ENCODE assay signal across 24 cellular contexts in the genomic region with DNA sequence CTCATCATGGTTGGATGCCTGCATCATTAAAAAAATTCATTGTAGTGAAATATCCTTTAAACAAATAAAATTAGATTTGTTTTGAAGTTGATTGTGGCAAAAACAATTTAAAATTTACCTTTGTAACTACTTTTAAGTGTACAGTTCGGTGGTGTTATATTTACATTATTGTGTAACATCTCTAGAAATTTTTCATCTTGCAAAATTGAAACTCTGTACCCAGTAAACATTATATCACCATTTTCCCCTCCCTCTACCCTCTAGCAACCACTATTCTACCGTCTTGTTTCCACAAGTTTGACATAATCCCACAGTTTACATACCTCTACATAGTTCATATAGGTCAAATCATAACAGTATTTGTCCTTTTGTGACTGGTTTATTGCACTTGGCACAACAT. TPM values are rescaled to one million over a fixed set of nuclear protein-coding genes. Genes with fewer than 3 reads are reported as not detected.
DNase-seq lines count a peak whose midpoint lies in the region; ATAC-seq, FAIRE-seq and TF ChIP-seq lines count a peak whose summit lies in the region.
"Had no signal": no experiment of that assay in that cellular context is flagged by ENCODE, and none has a peak within 500 bp of the region (broad histone marks: within the 10 kb centered on the region; RNA-seq: fewer than 3 reads in every experiment).

No MANE protein-coding gene starts in this region.

- peaks cover 7 to 14% of the 10 kb centered on the region in 2 experiments; a peak in 2 of 4 replicates for H3K79me1 ChIP-seq in IMR-90 (ENCODE audit: low read depth in 1 of 2, low read length in 2 of 2)

- no peak overlapping the region for H3K27ac ChIP-seq in CD4-positive, alpha-beta memory T cell (ENCODE audit: low read depth, low read length)
- H3K27ac ChIP-seq in IMR-90 (ENCODE audit: insufficient read depth, low read length) (no peak overlapping the region), K562 (ENCODE audit: extremely low read depth, low read depth, low read length) (no peak overlapping the region), colonic mucosa (no peak overlapping the region)
- H3K27ac ChIP-seq: BLaER1 had no signal

- intact Hi-C loops in CD4-positive, alpha-beta memory T cell (cut with micrococcal nuclease), result loop anchor here (5.0 kb wide), 1 partner anchor 1002 kb away; a partner anchor contains a TSS
- intact Hi-C loops in IMR-90 (cut with micrococcal nuclease), result loop anchor here (5.0 kb wide), 1 partner anchor 73 kb away; no protein-coding TSS in a partner anchor
- intact Hi-C loops in K562 (cut with micrococcal nuclease), result no loop called here
- intact Hi-C loops in colonic mucosa (cut with DNase I), result no loop called here

- no peak overlapping the region for H2AK9ac ChIP-seq in IMR-90 (replicated peaks; ENCODE audit: low read depth, low read length, poor library complexity)

- no peak overlapping the region for H3K4me3 Mint-ChIP-seq in CD4-positive, alpha-beta memory T cell
- peak overlapping the region; percentile 72 for H3K4me3 Mint-ChIP-seq in neural crest cell
- no peak overlapping the region for H3K4me3 Mint-ChIP-seq in activated CD8-positive, alpha-beta T cell treated with anti-CD3 and anti-CD28 coated beads, Interleukin-2, amount 10 ng/mL, durations not matched to agents 7 days and 5 days
- H3K4me3 Mint-ChIP-seq: CD14-positive monocyte had no signal

- H3K36me3 Mint-ChIP-seq in CD4-positive, alpha-beta memory T cell, result peaks cover 0 to 8% of the 10 kb centered on the region in 2 donors
- H3K36me3 Mint-ChIP-seq in neural crest cell (ENCODE audit: low read depth), result peaks cover 2% of the 10 kb centered on the region
- peaks cover 5% of the 10 kb centered on the region for H3K36me3 Mint-ChIP-seq in activated CD8-positive, alpha-beta T cell treated with anti-CD3 and anti-CD28 coated beads, Interleukin-2, amount 10 ng/mL, durations not matched to agents 7 days and 5 days (ENCODE audit: low read depth)
- H3K36me3 Mint-ChIP-seq: CD4-positive, CD25-positive, alpha-beta regulatory T cell had no signal

- CTCF ChIA-PET in CD4-positive, alpha-beta memory T cell (lab: Charles Lee; ENCODE audit: partially characterized antibody), result no interaction called here
- CTCF ChIA-PET in IMR-90 (lab: Yijun Ruan, JAX) (no interaction called here), K562 (lab: Yijun Ruan, JAX; ENCODE audit: low intra/inter-chr PET ratio) (no interaction called here)
- CTCF ChIA-PET in activated CD8-positive, alpha-beta T cell treated with anti-CD3 and anti-CD28 coated beads, Interleukin-2, amount 10 ng/mL, durations not matched to agents 7 days and 5 days (lab: Charles Lee), result interaction anchor here (2.9 kb wide), 1 partner anchor 233 kb away, joined by 13 read pairs; a partner anchor contains a TSS

- in situ Hi-C loops in IMR-90 (cut with MboI; ENCODE audit: low sequenced_read_pairs), result no loop called here
- in situ Hi-C loops in K562 (cut with MboI), result no loop called here

- H3K4me2 ChIP-seq in IMR-90 (ENCODE audit: low read depth, low read length) (no peak overlapping the region), K562 (ENCODE audit: insufficient read depth, low read length) (no peak overlapping the region)
- H3K4me2 ChIP-seq: BLaER1 had no signal

- no peak overlapping the region for H4K91ac ChIP-seq in IMR-90 (ENCODE audit: insufficient read depth, low read depth, low read length)

- no peak overlapping the region for H2AFZ ChIP-seq in IMR-90 (replicated peaks; ENCODE audit: low read length, poor library complexity)
- no peak overlapping the region for H2AFZ ChIP-seq in K562 (ENCODE audit: low read depth, low read length)

- no CpG with 5 or more reads among the region's 2 CpGs for WGBS in IMR-90 (ENCODE audit: extremely low coverage in 2 of 2, insufficient read length in 1 of 2), 2 experiments
- WGBS in K562 (ENCODE audit: insufficient coverage, low coverage, missing lambda C conversion rate), result 44% methylated on average over 2 of the region's 2 CpGs

- no peak overlapping the region for H3K4me3 ChIP-seq in CD4-positive, alpha-beta memory T cell (ENCODE audit: low read length in 2 of 2)
- H3K4me3 ChIP-seq in IMR-90 (ENCODE audit: insufficient read depth, low read depth, low read length) (no peak overlapping the region), K562 (no peak overlapping the region), colonic mucosa (no peak overlapping the region)
- H3K4me3 ChIP-seq: BLaER1 had no signal

- no peaks in the 10 kb centered on the region for H3K27me3 Mint-ChIP-seq in CD4-positive, alpha-beta memory T cell
- no peaks in the 10 kb centered on the region for H3K27me3 Mint-ChIP-seq in neural crest cell (ENCODE audit: low read depth)
- H3K27me3 Mint-ChIP-seq in activated CD8-positive, alpha-beta T cell treated with anti-CD3 and anti-CD28 coated beads, Interleukin-2, amount 10 ng/mL, durations not matched to agents 7 days and 5 days (ENCODE audit: low read depth), result no peaks in the 10 kb centered on the region
- H3K27me3 Mint-ChIP-seq: CD4-positive, CD25-positive, alpha-beta regulatory T cell had no signal

- H3K9me1 ChIP-seq in IMR-90 (ENCODE audit: insufficient read depth, low read length), result peaks cover 5% of the 10 kb centered on the region; the same call in 1 of the 2 replicates
- no peaks in the 10 kb centered on the region for H3K9me1 ChIP-seq in K562 (ENCODE audit: control insufficient read depth, insufficient read depth, low read length)

- TF ChIP-seq CTCF in IMR-90 (conservative IDR thresholded peaks at IDR 0.05; ENCODE audit: low read depth, low read length) (no peak), K562 (IDR thresholded peaks at IDR 0.05 in 2 of 3, conservative IDR thresholded peaks at IDR 0.05 in 1 of 3; ENCODE audit: insufficient read depth in 2 of 3, low read depth in 1 of 3, low read length in 3 of 3) (no peak), neural crest cell (conservative IDR thresholded peaks at IDR 0.05) (no peak), colonic mucosa (IDR thresholded peaks at IDR 0.05) (no peak)

- H3K4me1 ChIP-seq in CD4-positive, alpha-beta memory T cell (ENCODE audit: insufficient read depth, low read length), result peaks cover 8% of the 10 kb centered on the region
- H3K4me1 ChIP-seq in IMR-90 (ENCODE audit: control insufficient read depth, insufficient read depth, low read length) (peaks cover 5% of the 10 kb centered on the region; the same call in 1 of the 2 replicates), K562 (replicated peaks in 1 of 2; ENCODE audit: control insufficient read depth in 2 of 2, insufficient read depth in 2 of 2, low read length in 2 of 2) (peaks cover 6 to 25% of the 10 kb centered on the region in 2 experiments; a peak in 4 of 5 replicates), colonic mucosa (no peaks in the 10 kb centered on the region)
- H3K4me1 ChIP-seq: BE2C had no signal

- POLR2A ChIA-PET in CD4-positive, alpha-beta memory T cell (lab: Charles Lee; ENCODE audit: partially characterized antibody), result no interaction called here
- POLR2A ChIA-PET in IMR-90 (lab: Charles Lee; ENCODE audit: unreplicated experiment) (no interaction called here), K562 (lab: Yijun Ruan, JAX) (interaction anchor here (1.1 to 2.8 kb wide), 3 partner anchors 8 to 233 kb away, joined by 3 to 27 read pairs (median 3); a partner anchor contains a TSS)
- POLR2A ChIA-PET in activated CD8-positive, alpha-beta T cell treated with anti-CD3 and anti-CD28 coated beads, Interleukin-2, amount 10 ng/mL, durations not matched to agents 7 days and 5 days (lab: Charles Lee), result no interaction called here

- H2BK20ac ChIP-seq in IMR-90 (ENCODE audit: low read depth, low read length), result no peak overlapping the region

- peaks cover 0 to 3% (median 0%) of the 10 kb centered on the region in 8 donors for H3K9me3 Mint-ChIP-seq in CD4-positive, alpha-beta memory T cell
- H3K9me3 Mint-ChIP-seq in neural crest cell, result no peaks in the 10 kb centered on the region
- H3K9me3 Mint-ChIP-seq in activated CD8-positive, alpha-beta T cell treated with anti-CD3 and anti-CD28 coated beads, Interleukin-2, amount 10 ng/mL, durations not matched to agents 7 days and 5 days (ENCODE audit: insufficient read depth), result no peaks in the 10 kb centered on the region
- H3K9me3 Mint-ChIP-seq: CD8-positive, alpha-beta T cell had no signal

- H3K14ac ChIP-seq in IMR-90 (replicated peaks; ENCODE audit: low read depth, low read length), result no peak overlapping the region

- no peak for FAIRE-seq in K562 (lab: Jason Lieb, UNC)
- FAIRE-seq: A204.1, D721Med, G401.6, GM12891, GM19239 had no signal

- H4K20me1 ChIP-seq in IMR-90 (ENCODE audit: insufficient read depth, low read length) (no peaks in the 10 kb centered on the region; the same call in 1 of the 2 replicates), K562 (replicated peaks; ENCODE audit: control insufficient read depth, insufficient read depth, low read length) (0 out of 2 replicates have a peak, but pooled peaks cover 4% of the 10 kb centered on the region)

- H4K8ac ChIP-seq in IMR-90 (ENCODE audit: low read depth in 2 of 2, low read length in 2 of 2), result no peak overlapping the region

- H3K56ac ChIP-seq in IMR-90 (ENCODE audit: extremely low read depth, insufficient read depth, low read length), result no peak overlapping the region

- no peaks in the 10 kb centered on the region for H3K9me3 ChIP-seq in CD4-positive, alpha-beta memory T cell (ENCODE audit: control insufficient read depth in 1 of 2, low read length in 2 of 2)
- H3K9me3 ChIP-seq in IMR-90 (ENCODE audit: control insufficient read depth, insufficient read depth, low read length) (no peaks in the 10 kb centered on the region), K562 (replicated peaks; ENCODE audit: control insufficient read depth, insufficient read depth, low read depth, low read length) (no peaks in the 10 kb centered on the region), colonic mucosa (no peaks in the 10 kb centered on the region)
- H3K9me3 ChIP-seq: BE2C, BLaER1, Caco-2 had no signal

- TF ChIP-seq RAD21 in IMR-90 (IDR thresholded peaks at IDR 0.05; ENCODE audit: low read length), result no peak
- TF ChIP-seq RAD21 in K562 (CRISPR knock-in tag; conservative IDR thresholded peaks at IDR 0.05 in 1 of 2, IDR thresholded peaks at IDR 0.05 in 1 of 2), result no peak

- BruUV-seq in IMR-90 (replicated peaks; lab: Mats Ljungman, UMichigan), result no TSS peak
- no TSS peak for BruUV-seq in K562 (replicated peaks; lab: Mats Ljungman, UMichigan)

- H2AK5ac ChIP-seq in IMR-90 (ENCODE audit: low read depth, low read length), result no peak overlapping the region

- H4K5ac ChIP-seq in IMR-90 (ENCODE audit: low read depth, low read length), result no peak overlapping the region

- H2BK5ac ChIP-seq in IMR-90 (ENCODE audit: low read depth, low read length, poor library complexity, severe bottlenecking), result no peak overlapping the region

- H3K4me1 Mint-ChIP-seq in CD4-positive, alpha-beta memory T cell, result peaks cover 9 to 24% (median 16%) of the 10 kb centered on the region in 4 donors
- H3K4me1 Mint-ChIP-seq in neural crest cell, result peaks cover 38% of the 10 kb centered on the region
- peaks cover 29% of the 10 kb centered on the region for H3K4me1 Mint-ChIP-seq in activated CD8-positive, alpha-beta T cell treated with anti-CD3 and anti-CD28 coated beads, Interleukin-2, amount 10 ng/mL, durations not matched to agents 7 days and 5 days (ENCODE audit: low read depth)

- H3K23ac ChIP-seq in IMR-90 (ENCODE audit: low read depth, low read length), result no peak overlapping the region

- dilution Hi-C loops in IMR-90 (cut with HindIII; ENCODE audit: low sequenced_read_pairs, unreplicated experiment), result no loop called here

- H3K27ac Mint-ChIP-seq in CD4-positive, alpha-beta memory T cell, result peak overlapping the region in 4 of 7 donors; percentile 2 to 30 (median 12)
- no peak overlapping the region for H3K27ac Mint-ChIP-seq in neural crest cell (ENCODE audit: unreplicated experiment)
- H3K27ac Mint-ChIP-seq in activated CD8-positive, alpha-beta T cell treated with anti-CD3 and anti-CD28 coated beads, Interleukin-2, amount 10 ng/mL, durations not matched to agents 7 days and 5 days, result no peak overlapping the region
- H3K27ac Mint-ChIP-seq: CD8-positive, alpha-beta T cell had no signal

- no peaks in the 10 kb centered on the region for H3K36me3 ChIP-seq in CD4-positive, alpha-beta memory T cell (ENCODE audit: insufficient read depth, low read length)
- H3K36me3 ChIP-seq in IMR-90 (ENCODE audit: control insufficient read depth, insufficient read depth, low read length) (0 out of 2 replicates have a peak, but pooled peaks cover 1% of the 10 kb centered on the region), K562 (ENCODE audit: control insufficient read depth, insufficient read depth, low read length) (no peaks in the 10 kb centered on the region; the same call in 1 of the 3 replicates), colonic mucosa (no peaks in the 10 kb centered on the region)

- DNase-seq in CD4-positive, alpha-beta memory T cell, result no peak
- no peak for DNase-seq in IMR-90
- DNase-seq in K562 (ENCODE audit: extremely low read depth in 1 of 4, low spot score in 3 of 4), result no peak
- DNase-seq in neural crest cell (ENCODE audit: low read depth, low spot score), result no peak
- DNase-seq in cerebellar cortex (ENCODE audit: low spot score), result no peak
- no peak for DNase-seq in activated CD8-positive, alpha-beta T cell treated with anti-CD3 and anti-CD28 coated beads, Interleukin-2, amount 10 ng/mL, durations not matched to agents 7 days and 5 days
- DNase-seq in colonic mucosa, result no peak
- DNase-seq: 8988T; ACHN; BE2C; C1 segment of cervical spinal cord; Caco-2; Calu3; CD4-positive, CD25-positive, alpha-beta regulatory T cell; CD8-positive, alpha-beta T cell; DMS79 treated with DMSO at 0.1 percent for 48 hours; GF-D8 had no signal

- H2BK15ac ChIP-seq in IMR-90 (ENCODE audit: low read depth, low read length), result no peak overlapping the region

- H2BK120ac ChIP-seq in IMR-90 (ENCODE audit: low read depth, low read length), result no peak overlapping the region

- H3K9ac ChIP-seq in IMR-90 (ENCODE audit: low read depth, low read length) (no peak overlapping the region), K562 (ENCODE audit: insufficient read depth in 1 of 2, low read depth in 2 of 2, low read length in 2 of 2) (no peak overlapping the region), colonic mucosa (ENCODE audit: low read depth in 2 of 2, low read length in 2 of 2) (no peak overlapping the region)
- H3K9ac ChIP-seq: BLaER1 had no signal

- no peak for ATAC-seq in IMR-90 (ENCODE audit: low read depth)
- ATAC-seq in K562, result no peak
- ATAC-seq in activated CD8-positive, alpha-beta T cell treated with anti-CD3 and anti-CD28 coated beads, Interleukin-2, amount 10 ng/mL, durations not matched to agents 7 days and 5 days, result no peak
- ATAC-seq: CD8-positive, alpha-beta T cell had no signal

- H3K18ac ChIP-seq in IMR-90 (ENCODE audit: low read depth, low read length), result no peak overlapping the region

- H3K27me3 ChIP-seq in CD4-positive, alpha-beta memory T cell (ENCODE audit: insufficient read depth, low read length), result no peaks in the 10 kb centered on the region
- H3K27me3 ChIP-seq in IMR-90 (ENCODE audit: control insufficient read depth, insufficient read depth, low read length), result no peaks in the 10 kb centered on the region
- H3K27me3 ChIP-seq in K562 (ENCODE audit: control insufficient read depth in 2 of 2, insufficient read depth in 2 of 2, low read length in 2 of 2), result no peaks in the 10 kb centered on the region
- no peaks in the 10 kb centered on the region for H3K27me3 ChIP-seq in colonic mucosa
- H3K27me3 ChIP-seq: BE2C, BLaER1 had no signal

- no peak overlapping the region for H3K4ac ChIP-seq in IMR-90 (ENCODE audit: low read depth, low read length)

- no peak for TF ChIP-seq EP300 in K562 (IDR thresholded peaks at IDR 0.05; ENCODE audit: low read length)

- no peak for TF ChIP-seq POLR2A in IMR-90 (IDR thresholded peaks at IDR 0.05; ENCODE audit: low read depth, low read length)
- no peak for TF ChIP-seq POLR2A in K562 (conservative IDR thresholded peaks at IDR 0.05)

- H3K79me2 ChIP-seq in K562 (ENCODE audit: control insufficient read depth, insufficient read depth, low read length), result peaks cover 44% of the 10 kb centered on the region

RNA-seq across cellular contexts. Expression of a gene that starts 2.0 kb away (rescaled TPM):
- total RNA-seq in CD4-positive, alpha-beta memory T cell, result 1 to 10 TPM; 4.3 to 5.1 TPM
- polyA plus RNA-seq in CD4-positive, alpha-beta memory T cell, result 1 to 10 TPM in 1 of 2 donors, under 1 TPM in 1; 0.63 to 1.2 TPM
- total RNA-seq in IMR-90 (2012; rRNA removed), result 1.4 and 1.8 TPM in 2 replicates
- 0.65 and 0.75 TPM in 2 replicates for polyA plus RNA-seq in IMR-90 (2012; rRNA removed)
- polyA plus RNA-seq in IMR-90 (2012; cell fraction: cytosol; rRNA removed), result 0.37 and 0.41 TPM in 2 replicates
- polyA plus RNA-seq in IMR-90 (2012; cell fraction: nucleus; rRNA removed; ENCODE audit: low replicate concordance), result 0.61 and 0.91 TPM in 2 replicates
- total RNA-seq in K562 (2011; cell fraction: chromatin; rRNA removed; ENCODE audit: low replicate concordance), result 49.8 and 66.2 TPM in 2 replicates
- total RNA-seq in K562 (2011; cell fraction: nucleolus; rRNA removed), result 22.5 and 29.5 TPM in 2 replicates
- 30.6 and 35.2 TPM in 2 replicates for total RNA-seq in K562 (2011; cell fraction: nucleoplasm; rRNA removed)
- 5.8 and 5.9 TPM in 2 replicates for total RNA-seq in K562 (2014; rRNA removed)
- 10.2 and 10.8 TPM in 2 replicates for total RNA-seq in K562 (2014; rRNA removed; fragmentation: Illumina TruSeq; extraction: Trizol)
- total RNA-seq in K562 (2015; rRNA removed; fragmentation: Illumina TruSeq; extraction: Trizol), result 10.1 TPM in 2 replicates
- total RNA-seq in K562 (2021), result 14.4 and 16.0 TPM in 2 replicates
- polyA plus RNA-seq in K562 (2011; rRNA removed), result 10.5 and 13.2 TPM in 2 replicates
- 8.3 and 14.3 TPM in 2 replicates for polyA plus RNA-seq in K562 (2011; cell fraction: cytosol; rRNA removed)
- 17.4 and 19.9 TPM in 2 replicates for polyA plus RNA-seq in K562 (2011; cell fraction: nucleus; rRNA removed)
- polyA plus RNA-seq in K562 (2012), result 5.3 and 6.2 TPM in 2 replicates
- 11.6 and 12.8 TPM in 2 replicates for polyA plus RNA-seq in K562 (2014; fragmentation: Illumina TruSeq; extraction: Trizol)
- polyA plus RNA-seq in K562 (2014; fragmentation: Nextera tagmentation; extraction: Ambion mirVana), result 1 to 10 TPM; 1.1 to 2.6 TPM
- 5.2 and 5.9 TPM in 2 replicates for polyA plus RNA-seq in K562 (2014; rRNA removed)
- polyA minus RNA-seq in K562 (2011; rRNA and poly(A)+ RNA removed), result 52.8 and 56.9 TPM in 2 replicates
- 33.8 and 39.5 TPM in 2 replicates for polyA minus RNA-seq in K562 (2011; cell fraction: cytosol; rRNA and poly(A)+ RNA removed)
- 24.6 and 45.3 TPM in 2 replicates for polyA minus RNA-seq in K562 (2011; cell fraction: nucleus; rRNA and poly(A)+ RNA removed)
- 44.7 and 46.7 TPM in 2 replicates for total RNA-seq in neural crest cell
- total RNA-seq in activated CD8-positive, alpha-beta T cell treated with anti-CD3 and anti-CD28 coated beads, Interleukin-2, amount 10 ng/mL, durations not matched to agents 7 days and 5 days, result 10 to 100 TPM; 11.1 to 11.5 TPM
- 10 to 100 TPM in 1 of 2 donors, 1 to 10 TPM in 1; 9.0 to 10.6 TPM for total RNA-seq in colonic mucosa

Comparison
In these comparisons a context has a peak if more than half of its experiments do, and no peak if none do; other contexts are left out.
1. H3K27ac Mint-ChIP-seq: peak in CD4-positive, alpha-beta memory T cell (4 of 7); none in neural crest cell (single experiment) and activated CD8-positive, alpha-beta T cell treated with anti-CD3 and anti-CD28 coated beads, Interleukin-2, amount 10 ng/mL, durations not matched to agents 7 days and 5 days (single experiment).
2. intact Hi-C loops: an anchor here in CD4-positive, alpha-beta memory T cell (5.0 kb wide) and IMR-90 (5.0 kb wide); none called in K562 and colonic mucosa.